In genomic region chr19:58228584-58229254, GRCh38 we compare ENCODE assay signal across 1 cellular context.
TF ChIP-seq lines count a peak whose summit lies in the region.

Gene ZNF544 (plus strand): TSS chr19:58228914. CDS start chr19:58244024, 15,110 bp downstream.

TF ChIP-seq in K562, 482 proteins besides CTCF, POLR2A, EP300 and RAD21 (continued from another document and continues in another):
- TF ChIP-seq ARID4B (CRISPR knock-in tag; IDR thresholded peaks at IDR 0.05) (peak; percentile 77), HDAC8 (tag; IDR thresholded peaks at IDR 0.05) (0 out of 2 replicates have a peak, but pooled peaks have one; percentile 60), ZNF445 (CRISPR knock-in tag; IDR thresholded peaks at IDR 0.05; ENCODE audit: low read depth) (no peak), HOXB6 (CRISPR knock-in tag; IDR thresholded peaks at IDR 0.05; ENCODE audit: borderline replicate concordance) (no peak), ZNF197 (CRISPR knock-in tag; IDR thresholded peaks at IDR 0.05; ENCODE audit: low read depth) (no peak), RBM34 (IDR thresholded peaks at IDR 0.05; ENCODE audit: borderline replicate concordance, insufficient read depth, low read length) (no peak), ZBTB8A (IDR thresholded peaks at IDR 0.05; ENCODE audit: partially characterized antibody) (no peak), NCOA2 (IDR thresholded peaks at IDR 0.05; ENCODE audit: partially characterized antibody in 2 of 2) (no peak), MEF2D (tag; conservative IDR thresholded peaks at IDR 0.05; ENCODE audit: low read depth) (no peak), MYC (IDR thresholded peaks at IDR 0.05; ENCODE audit: low read depth, low read length) (peak; percentile 91), MYC (CRISPR knock-in tag; IDR thresholded peaks at IDR 0.05; ENCODE audit: borderline replicate concordance, low read depth) (no peak), MITF (IDR thresholded peaks at IDR 0.05) (no peak), ZBTB40 (IDR thresholded peaks at IDR 0.05) (peak; percentile 86), ZBTB40 (CRISPR knock-in tag; IDR thresholded peaks at IDR 0.05) (no peak), DDX20 (tag; IDR thresholded peaks at IDR 0.05; ENCODE audit: low read depth) (no peak), GABPB1 (CRISPR knock-in tag; IDR thresholded peaks at IDR 0.05) (peak; percentile 89), ZNF146 (CRISPR knock-in tag; IDR thresholded peaks at IDR 0.05; ENCODE audit: unreplicated experiment) (no peak), IRF2 (CRISPR knock-in tag; IDR thresholded peaks at IDR 0.05) (no peak), MTF1 (CRISPR knock-in tag; IDR thresholded peaks at IDR 0.05; ENCODE audit: borderline replicate concordance) (no peak), CSDE1 (IDR thresholded peaks at IDR 0.05) (peak in 1 of 2 experiments; percentile 52; a peak in 1 of 4 replicates), THRAP3 (IDR thresholded peaks at IDR 0.05; ENCODE audit: borderline replicate concordance) (no peak), THAP7 (CRISPR knock-in tag; IDR thresholded peaks at IDR 0.05) (no peak; the same call in 1 of the 2 replicates), EWSR1 (IDR thresholded peaks at IDR 0.05; ENCODE audit: borderline replicate concordance, low read depth, partially characterized antibody) (no peak), DNMT1 (IDR thresholded peaks at IDR 0.05) (no peak), TFAM (CRISPR knock-in tag; conservative IDR thresholded peaks at IDR 0.05) (no peak), CHD4 (IDR thresholded peaks at IDR 0.05; ENCODE audit: insufficient read depth, insufficient replicate concordance, low read depth, low read length, poor library complexity, severe bottlenecking) (no peak), TEAD4 (IDR thresholded peaks at IDR 0.05; ENCODE audit: low read length) (no peak), TEAD4 (CRISPR knock-in tag; IDR thresholded peaks at IDR 0.05; ENCODE audit: borderline replicate concordance) (no peak), KDM1A (IDR thresholded peaks at IDR 0.05) (no peak), ZNF311 (CRISPR knock-in tag; IDR thresholded peaks at IDR 0.05) (no peak), PURB (CRISPR knock-in tag; IDR thresholded peaks at IDR 0.05; ENCODE audit: low read depth) (no peak), ZNF3 (CRISPR knock-in tag; IDR thresholded peaks at IDR 0.05) (no peak), PCBP2 (IDR thresholded peaks at IDR 0.05; ENCODE audit: low read depth, low read length, poor library complexity, severe bottlenecking) (no peak), CBFB (CRISPR knock-in tag; IDR thresholded peaks at IDR 0.05) (no peak), SIN3B (IDR thresholded peaks at IDR 0.05; ENCODE audit: low read depth) (peak; percentile 22), ZC3H4 (CRISPR knock-in tag; IDR thresholded peaks at IDR 0.05; ENCODE audit: borderline replicate concordance) (0 out of 2 replicates have a peak, but pooled peaks have one; percentile 65), NUFIP1 (IDR thresholded peaks at IDR 0.05; ENCODE audit: partially characterized antibody) (no peak), PRPF4 (IDR thresholded peaks at IDR 0.05; ENCODE audit: insufficient read depth, low read depth, low read length, poor library complexity, severe bottlenecking) (no peak), STAT5A (IDR thresholded peaks at IDR 0.05; ENCODE audit: borderline replicate concordance, low read length) (no peak), FIP1L1 (IDR thresholded peaks at IDR 0.05; ENCODE audit: low read depth, low read length, poor library complexity, severe bottlenecking) (peak; percentile 73)
- TF ChIP-seq, protein P1, sequence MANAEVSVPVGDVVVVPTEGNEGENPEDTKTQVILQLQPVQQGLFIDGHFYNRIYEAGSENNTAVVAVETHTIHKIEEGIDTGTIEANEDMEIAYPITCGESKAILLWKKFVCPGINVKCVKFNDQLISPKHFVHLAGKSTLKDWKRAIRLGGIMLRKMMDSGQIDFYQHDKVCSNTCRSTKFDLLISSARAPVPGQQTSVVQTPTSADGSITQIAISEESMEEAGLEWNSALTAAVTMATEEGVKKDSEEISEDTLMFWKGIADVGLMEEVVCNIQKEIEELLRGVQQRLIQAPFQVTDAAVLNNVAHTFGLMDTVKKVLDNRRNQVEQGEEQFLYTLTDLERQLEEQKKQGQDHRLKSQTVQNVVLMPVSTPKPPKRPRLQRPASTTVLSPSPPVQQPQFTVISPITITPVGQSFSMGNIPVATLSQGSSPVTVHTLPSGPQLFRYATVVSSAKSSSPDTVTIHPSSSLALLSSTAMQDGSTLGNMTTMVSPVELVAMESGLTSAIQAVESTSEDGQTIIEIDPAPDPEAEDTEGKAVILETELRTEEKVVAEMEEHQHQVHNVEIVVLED (CRISPR knock-in tag; IDR thresholded peaks at IDR 0.05): peak; percentile 69; the same call in 1 of the 2 replicates
- TF ChIP-seq, protein P2, sequence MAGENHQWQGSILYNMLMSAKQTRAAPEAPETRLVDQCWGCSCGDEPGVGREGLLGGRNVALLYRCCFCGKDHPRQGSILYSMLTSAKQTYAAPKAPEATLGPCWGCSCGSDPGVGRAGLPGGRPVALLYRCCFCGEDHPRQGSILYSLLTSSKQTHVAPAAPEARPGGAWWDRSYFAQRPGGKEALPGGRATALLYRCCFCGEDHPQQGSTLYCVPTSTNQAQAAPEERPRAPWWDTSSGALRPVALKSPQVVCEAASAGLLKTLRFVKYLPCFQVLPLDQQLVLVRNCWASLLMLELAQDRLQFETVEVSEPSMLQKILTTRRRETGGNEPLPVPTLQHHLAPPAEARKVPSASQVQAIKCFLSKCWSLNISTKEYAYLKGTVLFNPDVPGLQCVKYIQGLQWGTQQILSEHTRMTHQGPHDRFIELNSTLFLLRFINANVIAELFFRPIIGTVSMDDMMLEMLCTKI (IDR thresholded peaks at IDR 0.05; ENCODE audit: partially characterized antibody): no peak
